In the genomic region with DNA sequence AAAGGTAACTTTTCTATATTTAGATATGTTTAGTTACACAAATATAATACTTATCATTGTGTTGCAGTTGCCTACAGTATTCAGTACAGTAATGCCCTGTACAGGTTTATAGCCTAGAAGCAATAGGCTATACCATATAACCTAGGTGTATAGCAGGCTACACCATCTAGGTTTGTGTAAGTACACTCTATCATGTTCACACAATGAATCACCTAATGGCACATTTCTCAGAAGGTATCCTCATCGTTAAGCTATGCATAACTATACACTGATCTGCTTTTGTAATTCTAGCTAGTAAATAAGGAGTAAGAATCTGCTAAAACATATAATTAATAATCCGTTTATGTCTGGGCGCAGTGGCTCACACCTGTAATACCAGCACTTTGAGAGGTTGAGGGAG, we compare ENCODE assay signal across 33 cellular contexts.
"Had no signal": no experiment of that assay in that cellular context is flagged by ENCODE, and none has a peak within 500 bp of the region (broad histone marks: within the 10 kb centered on the region; RNA-seq: fewer than 3 reads in every experiment).

No MANE protein-coding gene starts in this region.

- H3K27ac ChIP-seq: adrenal gland, ascending aorta, body of pancreas, brain microvascular endothelial cell, breast epithelium, cardiac muscle cell had no signal

- DNase-seq: activated effector memory CD4-positive, alpha-beta T cell treated with anti-CD3 and anti-CD28 coated beads, Interleukin-2, amount 50 U/mL, for 16 hours; activated effector memory CD4-positive, alpha-beta T cell treated with Interleukin-2 at 50 U/mL for 16 hours; activated gamma-delta T cell; activated gamma-delta T cell treated with Interleukin-2 at 50 U/mL for 16 hours; activated naive CD4-positive, alpha-beta T cell; activated naive CD4-positive, alpha-beta T cell treated with anti-CD3 and anti-CD28 coated beads for 36 hours; activated naive CD4-positive, alpha-beta T cell treated with anti-CD3 and anti-CD28 coated beads, Interleukin-2, amount 10 ng/mL, durations not matched to agents 7 days and 5 days; activated naive CD4-positive, alpha-beta T cell treated with anti-CD3 and anti-CD28 coated beads, Interleukin-2, amount 50 U/mL, for 16 hours; activated naive CD4-positive, alpha-beta T cell treated with Interleukin-2 at 50 U/mL for 16 hours; activated naive CD8-positive, alpha-beta T cell treated with anti-CD3 and anti-CD28 coated beads for 36 hours; activated naive CD8-positive, alpha-beta T cell treated with anti-CD3 and anti-CD28 coated beads, Interleukin-2, amount 10 ng/mL, durations not matched to agents 7 days and 5 days; activated naive CD8-positive, alpha-beta T cell treated with anti-CD3 and anti-CD28 coated beads, Interleukin-2, amount 50 U/mL, for 24 hours; activated T-cell treated with anti-CD3 and anti-CD28 coated beads for 4 hours; activated T-cell treated with anti-CD3 and anti-CD28 coated beads, Interleukin-2, amount 50 U/mL, for 1 hour; activated T-cell treated with anti-CD3 and anti-CD28 coated beads, Interleukin-2, amount 50 U/mL, for 24 hours; activated T-cell treated with anti-CD3 and anti-CD28 coated beads, Interleukin-2, amount 50 U/mL, for 4 hours; activated T-cell treated with anti-CD3 and anti-CD28 coated beads, Interleukin-2, amount 50 U/mL, for 48 hours; activated T-cell treated with anti-CD3 and anti-CD28 coated beads, Interleukin-2, amount 50 U/mL, for 72 hours; adrenal gland; amniotic stem cell; amygdala; anterior cingulate cortex; body of pancreas; brain microvascular endothelial cell; caudate nucleus; central memory CD4-positive, alpha-beta T cell; cerebellar nuclear complex had no signal

- FAIRE-seq: astrocyte had no signal

- H3K4me3 ChIP-seq: adrenal gland, ascending aorta, body of pancreas, breast epithelium, cardiac muscle cell had no signal

- H3K9me3 ChIP-seq: adrenal gland, ascending aorta, body of pancreas, breast epithelium had no signal

- H3K27me3 ChIP-seq: adrenal gland, ascending aorta, body of pancreas, brain microvascular endothelial cell, breast epithelium, cardiac muscle cell had no signal

- ATAC-seq: activated naive CD4-positive, alpha-beta T cell treated with anti-CD3 and anti-CD28 coated beads, Interleukin-2, amount 50 U/mL, for 72 hours; activated naive CD8-positive, alpha-beta T cell treated with anti-CD3 and anti-CD28 coated beads, Interleukin-2, amount 50 U/mL, for 24 hours; activated T-cell treated with anti-CD3 and anti-CD28 coated beads, Interleukin-2, amount 50 U/mL, for 4 hours; activated T-cell treated with anti-CD3 and anti-CD28 coated beads, Interleukin-2, amount 50 U/mL, for 72 hours; activated T-helper 17 cell treated with anti-CD3 and anti-CD28 coated beads, Interleukin-2, amount 50 U/mL, for 72 hours; body of pancreas had no signal

- H3K4me1 ChIP-seq: body of pancreas, breast epithelium had no signal

- H3K36me3 ChIP-seq: adrenal gland, brain microvascular endothelial cell, breast epithelium, cardiac muscle cell had no signal
